ENCODE assay signal across 8 cellular contexts in genomic region chr6:169831450-169832246, GRCh38.
DNase-seq lines count a peak whose midpoint lies in the region; ATAC-seq, FAIRE-seq and TF ChIP-seq lines count a peak whose summit lies in the region.

No MANE protein-coding gene starts in this region.

- H3K36me3 ChIP-seq in H7 (replicated peaks; ENCODE audit: control insufficient read depth, insufficient read depth, low read length) = no peaks in the 10 kb centered on the region
- H3K36me3 ChIP-seq in kidney epithelial cell (ENCODE audit: control insufficient read depth, insufficient read depth, low read length) = no peaks in the 10 kb centered on the region

- no peak for ATAC-seq in HG02678 (IDR thresholded peaks at IDR 0.05; ENCODE audit: unreplicated experiment)

- TF ChIP-seq CTCF in D721Med (IDR thresholded peaks at IDR 0.05; ENCODE audit: insufficient read depth, missing control alignments) (peak; percentile 95), cardiac fibroblast (IDR thresholded peaks at IDR 0.05; ENCODE audit: low read depth, low read length) (peak; percentile 87), kidney epithelial cell (IDR thresholded peaks at IDR 0.05; ENCODE audit: insufficient read depth, low read length, poor library complexity, severe bottlenecking) (peak; percentile 96)

- H3K27me3 ChIP-seq in H7 (ENCODE audit: control insufficient read depth, insufficient read depth, low read length) (peaks cover 3% of the 10 kb centered on the region; the same call in 1 of the 2 replicates), kidney epithelial cell (ENCODE audit: control insufficient read depth, insufficient read depth, low read length) (peaks cover 9% of the 10 kb centered on the region)

- DNase-seq in D721Med (ENCODE audit: insufficient read length, low spot score) (no peak), H7 (peak; percentile 92), NCI-H2081 treated with DMSO at 0.1 percent for 48 hours (lab: John Stamatoyannopoulos, UW) (peak; percentile 34), cardiac fibroblast (ENCODE audit: low read depth in 2 of 2) (peak; percentile 63 to 73), kidney epithelial cell (ENCODE audit: low read depth) (peak; percentile 14)
- peak; percentile 78 for DNase-seq in activated CD4-positive, CD25-positive, alpha-beta regulatory T cell treated with anti-CD3 and anti-CD28 coated beads, Interleukin-2, amount 50 U/mL, for 72 hours
- DNase-seq in stimulated activated CD4-positive, alpha-beta T cell treated with anti-CD3 and anti-CD28 coated beads, Interleukin-1b, Interleukin-23, amount 100 ng/mL, for 1 hour (ENCODE audit: low read depth in 2 of 2) = peak; percentile 24 to 45

- H3K4me3 ChIP-seq in H7 (ENCODE audit: insufficient read depth, low read depth, low read length) = no peak overlapping the region
- H3K4me3 ChIP-seq in cardiac fibroblast (replicated peaks in 1 of 2; ENCODE audit: low read depth in 2 of 2, low read length in 2 of 2) = no peak overlapping the region
- no peak overlapping the region for H3K4me3 ChIP-seq in kidney epithelial cell (ENCODE audit: low read depth, low read length)

- no peak for FAIRE-seq in D721Med (lab: Jason Lieb, UNC)
